Comparison of ENCODE assay signal across 1 cellular context in the genomic region with DNA sequence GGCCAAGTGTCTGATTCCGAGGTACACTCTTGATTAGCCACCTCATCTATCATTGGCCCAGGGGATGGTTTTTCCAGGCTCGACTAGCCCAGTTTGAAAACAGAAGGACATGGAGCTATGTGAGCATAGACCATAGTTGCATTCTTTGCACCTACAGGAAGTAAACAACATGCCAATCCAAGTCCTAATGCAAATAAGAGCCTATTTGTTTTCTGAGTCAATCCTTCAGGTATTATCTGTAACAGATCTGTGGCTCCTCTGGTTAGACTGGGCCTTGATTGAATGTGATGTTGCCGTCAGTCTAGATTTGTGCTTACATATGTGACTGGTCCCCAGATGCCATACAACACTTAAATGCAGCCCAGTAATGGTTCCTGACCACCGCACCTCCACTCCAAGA.
A peak's percentile ranks its signal among the peaks of the same experiment; 100 is the strongest.
TF ChIP-seq lines count a peak whose summit lies in the region.

No MANE protein-coding gene starts in this region.

TF ChIP-seq in HepG2, 621 proteins besides CTCF, POLR2A, EP300 and RAD21 (continued from another document and continues in another):
- TF ChIP-seq, protein P1, sequence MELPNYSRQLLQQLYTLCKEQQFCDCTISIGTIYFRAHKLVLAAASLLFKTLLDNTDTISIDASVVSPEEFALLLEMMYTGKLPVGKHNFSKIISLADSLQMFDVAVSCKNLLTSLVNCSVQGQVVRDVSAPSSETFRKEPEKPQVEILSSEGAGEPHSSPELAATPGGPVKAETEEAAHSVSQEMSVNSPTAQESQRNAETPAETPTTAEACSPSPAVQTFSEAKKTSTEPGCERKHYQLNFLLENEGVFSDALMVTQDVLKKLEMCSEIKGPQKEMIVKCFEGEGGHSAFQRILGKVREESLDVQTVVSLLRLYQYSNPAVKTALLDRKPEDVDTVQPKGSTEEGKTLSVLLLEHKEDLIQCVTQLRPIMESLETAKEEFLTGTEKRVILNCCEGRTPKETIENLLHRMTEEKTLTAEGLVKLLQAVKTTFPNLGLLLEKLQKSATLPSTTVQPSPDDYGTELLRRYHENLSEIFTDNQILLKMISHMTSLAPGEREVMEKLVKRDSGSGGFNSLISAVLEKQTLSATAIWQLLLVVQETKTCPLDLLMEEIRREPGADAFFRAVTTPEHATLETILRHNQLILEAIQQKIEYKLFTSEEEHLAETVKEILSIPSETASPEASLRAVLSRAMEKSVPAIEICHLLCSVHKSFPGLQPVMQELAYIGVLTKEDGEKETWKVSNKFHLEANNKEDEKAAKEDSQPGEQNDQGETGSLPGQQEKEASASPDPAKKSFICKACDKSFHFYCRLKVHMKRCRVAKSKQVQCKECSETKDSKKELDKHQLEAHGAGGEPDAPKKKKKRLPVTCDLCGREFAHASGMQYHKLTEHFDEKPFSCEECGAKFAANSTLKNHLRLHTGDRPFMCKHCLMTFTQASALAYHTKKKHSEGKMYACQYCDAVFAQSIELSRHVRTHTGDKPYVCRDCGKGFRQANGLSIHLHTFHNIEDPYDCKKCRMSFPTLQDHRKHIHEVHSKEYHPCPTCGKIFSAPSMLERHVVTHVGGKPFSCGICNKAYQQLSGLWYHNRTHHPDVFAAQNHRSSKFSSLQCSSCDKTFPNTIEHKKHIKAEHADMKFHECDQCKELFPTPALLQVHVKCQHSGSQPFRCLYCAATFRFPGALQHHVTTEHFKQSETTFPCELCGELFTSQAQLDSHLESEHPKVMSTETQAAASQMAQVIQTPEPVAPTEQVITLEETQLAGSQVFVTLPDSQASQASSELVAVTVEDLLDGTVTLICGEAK (IDR thresholded peaks at IDR 0.05): no peak
- TF ChIP-seq, protein P1 (CRISPR knock-in tag; IDR thresholded peaks at IDR 0.05): no peak
- no peak for TF ChIP-seq AHR (CRISPR knock-in tag; IDR thresholded peaks at IDR 0.05)
- TF ChIP-seq ZNF17 (CRISPR knock-in tag; IDR thresholded peaks at IDR 0.05): no peak
- TF ChIP-seq NRL (CRISPR knock-in tag; IDR thresholded peaks at IDR 0.05; ENCODE audit: borderline replicate concordance): no peak
- TF ChIP-seq ZNF230 (CRISPR knock-in tag; IDR thresholded peaks at IDR 0.05): no peak
- TF ChIP-seq, protein P2, sequence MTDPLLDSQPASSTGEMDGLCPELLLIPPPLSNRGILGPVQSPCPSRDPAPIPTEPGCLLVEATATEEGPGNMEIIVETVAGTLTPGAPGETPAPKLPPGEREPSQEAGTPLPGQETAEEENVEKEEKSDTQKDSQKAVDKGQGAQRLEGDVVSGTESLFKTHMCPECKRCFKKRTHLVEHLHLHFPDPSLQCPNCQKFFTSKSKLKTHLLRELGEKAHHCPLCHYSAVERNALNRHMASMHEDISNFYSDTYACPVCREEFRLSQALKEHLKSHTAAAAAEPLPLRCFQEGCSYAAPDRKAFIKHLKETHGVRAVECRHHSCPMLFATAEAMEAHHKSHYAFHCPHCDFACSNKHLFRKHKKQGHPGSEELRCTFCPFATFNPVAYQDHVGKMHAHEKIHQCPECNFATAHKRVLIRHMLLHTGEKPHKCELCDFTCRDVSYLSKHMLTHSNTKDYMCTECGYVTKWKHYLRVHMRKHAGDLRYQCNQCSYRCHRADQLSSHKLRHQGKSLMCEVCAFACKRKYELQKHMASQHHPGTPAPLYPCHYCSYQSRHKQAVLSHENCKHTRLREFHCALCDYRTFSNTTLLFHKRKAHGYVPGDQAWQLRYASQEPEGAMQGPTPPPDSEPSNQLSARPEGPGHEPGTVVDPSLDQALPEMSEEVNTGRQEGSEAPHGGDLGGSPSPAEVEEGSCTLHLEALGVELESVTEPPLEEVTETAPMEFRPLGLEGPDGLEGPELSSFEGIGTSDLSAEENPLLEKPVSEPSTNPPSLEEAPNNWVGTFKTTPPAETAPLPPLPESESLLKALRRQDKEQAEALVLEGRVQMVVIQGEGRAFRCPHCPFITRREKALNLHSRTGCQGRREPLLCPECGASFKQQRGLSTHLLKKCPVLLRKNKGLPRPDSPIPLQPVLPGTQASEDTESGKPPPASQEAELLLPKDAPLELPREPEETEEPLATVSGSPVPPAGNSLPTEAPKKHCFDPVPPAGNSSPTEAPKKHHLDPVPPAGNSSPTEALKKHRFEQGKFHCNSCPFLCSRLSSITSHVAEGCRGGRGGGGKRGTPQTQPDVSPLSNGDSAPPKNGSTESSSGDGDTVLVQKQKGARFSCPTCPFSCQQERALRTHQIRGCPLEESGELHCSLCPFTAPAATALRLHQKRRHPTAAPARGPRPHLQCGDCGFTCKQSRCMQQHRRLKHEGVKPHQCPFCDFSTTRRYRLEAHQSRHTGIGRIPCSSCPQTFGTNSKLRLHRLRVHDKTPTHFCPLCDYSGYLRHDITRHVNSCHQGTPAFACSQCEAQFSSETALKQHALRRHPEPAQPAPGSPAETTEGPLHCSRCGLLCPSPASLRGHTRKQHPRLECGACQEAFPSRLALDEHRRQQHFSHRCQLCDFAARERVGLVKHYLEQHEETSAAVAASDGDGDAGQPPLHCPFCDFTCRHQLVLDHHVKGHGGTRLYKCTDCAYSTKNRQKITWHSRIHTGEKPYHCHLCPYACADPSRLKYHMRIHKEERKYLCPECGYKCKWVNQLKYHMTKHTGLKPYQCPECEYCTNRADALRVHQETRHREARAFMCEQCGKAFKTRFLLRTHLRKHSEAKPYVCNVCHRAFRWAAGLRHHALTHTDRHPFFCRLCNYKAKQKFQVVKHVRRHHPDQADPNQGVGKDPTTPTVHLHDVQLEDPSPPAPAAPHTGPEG (CRISPR knock-in tag; IDR thresholded peaks at IDR 0.05): no peak
- TF ChIP-seq, protein P3, sequence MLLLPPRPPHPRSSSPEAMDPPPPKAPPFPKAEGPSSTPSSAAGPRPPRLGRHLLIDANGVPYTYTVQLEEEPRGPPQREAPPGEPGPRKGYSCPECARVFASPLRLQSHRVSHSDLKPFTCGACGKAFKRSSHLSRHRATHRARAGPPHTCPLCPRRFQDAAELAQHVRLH (CRISPR knock-in tag; IDR thresholded peaks at IDR 0.05; ENCODE audit: borderline replicate concordance, low read depth): peak; percentile 36; the same call in 1 of the 2 replicates
- TF ChIP-seq NR2F2 (IDR thresholded peaks at IDR 0.05; ENCODE audit: borderline replicate concordance, low read depth): no peak; the same call in 1 of the 2 replicates
- TF ChIP-seq RFX5 (IDR thresholded peaks at IDR 0.05; ENCODE audit: low read depth, low read length): no peak
- TF ChIP-seq, protein P4, sequence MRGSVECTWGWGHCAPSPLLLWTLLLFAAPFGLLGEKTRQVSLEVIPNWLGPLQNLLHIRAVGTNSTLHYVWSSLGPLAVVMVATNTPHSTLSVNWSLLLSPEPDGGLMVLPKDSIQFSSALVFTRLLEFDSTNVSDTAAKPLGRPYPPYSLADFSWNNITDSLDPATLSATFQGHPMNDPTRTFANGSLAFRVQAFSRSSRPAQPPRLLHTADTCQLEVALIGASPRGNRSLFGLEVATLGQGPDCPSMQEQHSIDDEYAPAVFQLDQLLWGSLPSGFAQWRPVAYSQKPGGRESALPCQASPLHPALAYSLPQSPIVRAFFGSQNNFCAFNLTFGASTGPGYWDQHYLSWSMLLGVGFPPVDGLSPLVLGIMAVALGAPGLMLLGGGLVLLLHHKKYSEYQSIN (CRISPR knock-in tag; IDR thresholded peaks at IDR 0.05; ENCODE audit: borderline replicate concordance): no peak
- TF ChIP-seq NFIC (IDR thresholded peaks at IDR 0.05; ENCODE audit: low read length): peak; percentile 65; the same call in 1 of the 2 replicates
- TF ChIP-seq, protein P5, sequence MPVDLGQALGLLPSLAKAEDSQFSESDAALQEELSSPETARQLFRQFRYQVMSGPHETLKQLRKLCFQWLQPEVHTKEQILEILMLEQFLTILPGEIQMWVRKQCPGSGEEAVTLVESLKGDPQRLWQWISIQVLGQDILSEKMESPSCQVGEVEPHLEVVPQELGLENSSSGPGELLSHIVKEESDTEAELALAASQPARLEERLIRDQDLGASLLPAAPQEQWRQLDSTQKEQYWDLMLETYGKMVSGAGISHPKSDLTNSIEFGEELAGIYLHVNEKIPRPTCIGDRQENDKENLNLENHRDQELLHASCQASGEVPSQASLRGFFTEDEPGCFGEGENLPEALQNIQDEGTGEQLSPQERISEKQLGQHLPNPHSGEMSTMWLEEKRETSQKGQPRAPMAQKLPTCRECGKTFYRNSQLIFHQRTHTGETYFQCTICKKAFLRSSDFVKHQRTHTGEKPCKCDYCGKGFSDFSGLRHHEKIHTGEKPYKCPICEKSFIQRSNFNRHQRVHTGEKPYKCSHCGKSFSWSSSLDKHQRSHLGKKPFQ (CRISPR knock-in tag; IDR thresholded peaks at IDR 0.05; ENCODE audit: insufficient replicate concordance): no peak
- no peak for TF ChIP-seq HNRNPK (IDR thresholded peaks at IDR 0.05; ENCODE audit: low read depth, low read length, poor library complexity, severe bottlenecking)
- TF ChIP-seq, protein P6, sequence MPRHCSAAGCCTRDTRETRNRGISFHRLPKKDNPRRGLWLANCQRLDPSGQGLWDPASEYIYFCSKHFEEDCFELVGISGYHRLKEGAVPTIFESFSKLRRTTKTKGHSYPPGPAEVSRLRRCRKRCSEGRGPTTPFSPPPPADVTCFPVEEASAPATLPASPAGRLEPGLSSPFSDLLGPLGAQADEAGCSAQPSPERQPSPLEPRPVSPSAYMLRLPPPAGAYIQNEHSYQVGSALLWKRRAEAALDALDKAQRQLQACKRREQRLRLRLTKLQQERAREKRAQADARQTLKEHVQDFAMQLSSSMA (CRISPR knock-in tag; IDR thresholded peaks at IDR 0.05): no peak
- TF ChIP-seq, protein P7, sequence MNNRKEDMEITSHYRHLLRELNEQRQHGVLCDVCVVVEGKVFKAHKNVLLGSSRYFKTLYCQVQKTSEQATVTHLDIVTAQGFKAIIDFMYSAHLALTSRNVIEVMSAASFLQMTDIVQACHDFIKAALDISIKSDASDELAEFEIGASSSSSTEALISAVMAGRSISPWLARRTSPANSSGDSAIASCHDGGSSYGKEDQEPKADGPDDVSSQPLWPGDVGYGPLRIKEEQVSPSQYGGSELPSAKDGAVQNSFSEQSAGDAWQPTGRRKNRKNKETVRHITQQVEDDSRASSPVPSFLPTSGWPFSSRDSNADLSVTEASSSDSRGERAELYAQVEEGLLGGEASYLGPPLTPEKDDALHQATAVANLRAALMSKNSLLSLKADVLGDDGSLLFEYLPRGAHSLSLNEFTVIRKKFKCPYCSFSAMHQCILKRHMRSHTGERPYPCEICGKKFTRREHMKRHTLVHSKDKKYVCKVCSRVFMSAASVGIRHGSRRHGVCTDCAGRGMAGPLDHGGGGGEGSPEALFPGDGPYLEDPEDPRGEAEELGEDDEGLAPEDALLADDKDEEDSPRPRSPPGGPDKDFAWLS (CRISPR knock-in tag; IDR thresholded peaks at IDR 0.05; ENCODE audit: borderline replicate concordance): no peak
- TF ChIP-seq SMARCE1 (IDR thresholded peaks at IDR 0.05; ENCODE audit: borderline replicate concordance): peak; percentile 94
- TF ChIP-seq ZNF331 (CRISPR knock-in tag; IDR thresholded peaks at IDR 0.05): peak; percentile 25; the same call in 1 of the 2 replicates
- no peak for TF ChIP-seq TCF7L2 (IDR thresholded peaks at IDR 0.05; ENCODE audit: low read depth, low read length)
- no peak for TF ChIP-seq PHB2 (IDR thresholded peaks at IDR 0.05; ENCODE audit: partially characterized antibody)
- no peak for TF ChIP-seq ZNF543 (CRISPR knock-in tag; IDR thresholded peaks at IDR 0.05)
- no peak for TF ChIP-seq ZNF629 (CRISPR knock-in tag; conservative IDR thresholded peaks at IDR 0.05)
- no peak for TF ChIP-seq SRY (CRISPR knock-in tag; IDR thresholded peaks at IDR 0.05)
- no peak for TF ChIP-seq ZNF260 (CRISPR knock-in tag; IDR thresholded peaks at IDR 0.05; ENCODE audit: borderline replicate concordance, low read depth)
- TF ChIP-seq, protein P8, sequence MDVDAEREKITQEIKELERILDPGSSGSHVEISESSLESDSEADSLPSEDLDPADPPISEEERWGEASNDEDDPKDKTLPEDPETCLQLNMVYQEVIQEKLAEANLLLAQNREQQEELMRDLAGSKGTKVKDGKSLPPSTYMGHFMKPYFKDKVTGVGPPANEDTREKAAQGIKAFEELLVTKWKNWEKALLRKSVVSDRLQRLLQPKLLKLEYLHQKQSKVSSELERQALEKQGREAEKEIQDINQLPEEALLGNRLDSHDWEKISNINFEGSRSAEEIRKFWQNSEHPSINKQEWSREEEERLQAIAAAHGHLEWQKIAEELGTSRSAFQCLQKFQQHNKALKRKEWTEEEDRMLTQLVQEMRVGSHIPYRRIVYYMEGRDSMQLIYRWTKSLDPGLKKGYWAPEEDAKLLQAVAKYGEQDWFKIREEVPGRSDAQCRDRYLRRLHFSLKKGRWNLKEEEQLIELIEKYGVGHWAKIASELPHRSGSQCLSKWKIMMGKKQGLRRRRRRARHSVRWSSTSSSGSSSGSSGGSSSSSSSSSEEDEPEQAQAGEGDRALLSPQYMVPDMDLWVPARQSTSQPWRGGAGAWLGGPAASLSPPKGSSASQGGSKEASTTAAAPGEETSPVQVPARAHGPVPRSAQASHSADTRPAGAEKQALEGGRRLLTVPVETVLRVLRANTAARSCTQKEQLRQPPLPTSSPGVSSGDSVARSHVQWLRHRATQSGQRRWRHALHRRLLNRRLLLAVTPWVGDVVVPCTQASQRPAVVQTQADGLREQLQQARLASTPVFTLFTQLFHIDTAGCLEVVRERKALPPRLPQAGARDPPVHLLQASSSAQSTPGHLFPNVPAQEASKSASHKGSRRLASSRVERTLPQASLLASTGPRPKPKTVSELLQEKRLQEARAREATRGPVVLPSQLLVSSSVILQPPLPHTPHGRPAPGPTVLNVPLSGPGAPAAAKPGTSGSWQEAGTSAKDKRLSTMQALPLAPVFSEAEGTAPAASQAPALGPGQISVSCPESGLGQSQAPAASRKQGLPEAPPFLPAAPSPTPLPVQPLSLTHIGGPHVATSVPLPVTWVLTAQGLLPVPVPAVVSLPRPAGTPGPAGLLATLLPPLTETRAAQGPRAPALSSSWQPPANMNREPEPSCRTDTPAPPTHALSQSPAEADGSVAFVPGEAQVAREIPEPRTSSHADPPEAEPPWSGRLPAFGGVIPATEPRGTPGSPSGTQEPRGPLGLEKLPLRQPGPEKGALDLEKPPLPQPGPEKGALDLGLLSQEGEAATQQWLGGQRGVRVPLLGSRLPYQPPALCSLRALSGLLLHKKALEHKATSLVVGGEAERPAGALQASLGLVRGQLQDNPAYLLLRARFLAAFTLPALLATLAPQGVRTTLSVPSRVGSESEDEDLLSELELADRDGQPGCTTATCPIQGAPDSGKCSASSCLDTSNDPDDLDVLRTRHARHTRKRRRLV (CRISPR knock-in tag; IDR thresholded peaks at IDR 0.05): no peak
